9 cellular contexts compared by ENCODE assay signal in genomic region chr18:21742323-21742687, GRCh38. TPM values are rescaled to one million over a fixed set of nuclear protein-coding genes. Genes with fewer than 3 reads are reported as not detected.
DNase-seq lines count a peak whose midpoint lies in the region; ATAC-seq and TF ChIP-seq lines count a peak whose summit lies in the region.
"Had no signal": no experiment of that assay in that cellular context is flagged by ENCODE, and none has a peak within 500 bp of the region (broad histone marks: within the 10 kb centered on the region; RNA-seq: fewer than 3 reads in every experiment).

No MANE protein-coding gene starts in this region.

- peak overlapping the region; percentile 84 to 96 (median 90) for H3K4me3 Mint-ChIP-seq in IgD-negative memory B cell

- peaks cover 26 to 49% (median 38%) of the 10 kb centered on the region in 3 donors for H3K4me1 Mint-ChIP-seq in IgD-negative memory B cell

- no peaks in the 10 kb centered on the region for H3K36me3 ChIP-seq in breast epithelium
- H3K36me3 ChIP-seq in muscle layer of duodenum (ENCODE audit: control insufficient read depth in 1 of 2, insufficient read depth in 2 of 2, low read length in 2 of 2) = peaks cover 0 to 4% of the 10 kb centered on the region in 2 donors
- no peaks in the 10 kb centered on the region for H3K36me3 ChIP-seq in thyroid gland

- peak overlapping the region; percentile 81 for H3K4me3 ChIP-seq in AG09309 (ENCODE audit: control insufficient read depth, low read depth, low read length)
- peak overlapping the region; percentile 84 to 97 (median 94) for H3K4me3 ChIP-seq in breast epithelium
- peak overlapping the region; percentile 67 to 86 for H3K4me3 ChIP-seq in muscle layer of duodenum (ENCODE audit: low read depth in 1 of 2, low read length in 2 of 2)
- peak overlapping the region in 1 of 3 donors; percentile 97 for H3K4me3 ChIP-seq in thyroid gland (replicated peaks in 1 of 3)

- no peaks in the 10 kb centered on the region for H3K36me3 Mint-ChIP-seq in IgD-negative memory B cell

- peak overlapping the region in 2 of 3 donors; percentile 67 to 92 for H3K27ac Mint-ChIP-seq in IgD-negative memory B cell

- WGBS in thyroid gland, 2 donors = 59 to 64% methylated on average over 5 of the region's 5 CpGs

- H3K4me1 ChIP-seq in breast epithelium = no peaks in the 10 kb centered on the region
- H3K4me1 ChIP-seq in muscle layer of duodenum (ENCODE audit: control insufficient read depth in 1 of 2, insufficient read depth in 2 of 2, low read length in 2 of 2) = peaks cover 10 to 15% of the 10 kb centered on the region in 2 donors
- H3K4me1 ChIP-seq in thyroid gland = peaks cover 17 to 40% of the 10 kb centered on the region in 2 donors

- H3K9me3 Mint-ChIP-seq in IgD-negative memory B cell = no peaks in the 10 kb centered on the region

- no peak for TF ChIP-seq CTCF in AG09309 (IDR thresholded peaks at IDR 0.05; ENCODE audit: control insufficient read depth, insufficient read depth, low read depth, low read length, missing control alignments)
- no peak for TF ChIP-seq CTCF in breast epithelium (IDR thresholded peaks at IDR 0.05)
- TF ChIP-seq CTCF in thyroid gland (IDR thresholded peaks at IDR 0.05) = no peak

- DNase-seq in AG09309 (ENCODE audit: low read depth) = no peak
- no peak for DNase-seq in breast epithelium (ENCODE audit: low spot score in 2 of 2)
- no peak for DNase-seq in NCI-H1417 treated with DMSO at 0.1 percent for 48 hours (lab: John Stamatoyannopoulos, UW)
- DNase-seq in thyroid gland = no peak
- DNase-seq: islet precursor cell had no signal

- H3K27ac ChIP-seq in breast epithelium (no peak overlapping the region), muscle layer of duodenum (ENCODE audit: low read length) (no peak overlapping the region), thyroid gland (peak overlapping the region in 1 of 3 donors; percentile 94)

- no peaks in the 10 kb centered on the region for H3K27me3 Mint-ChIP-seq in IgD-negative memory B cell

- H3K27me3 ChIP-seq in breast epithelium (no peaks in the 10 kb centered on the region), muscle layer of duodenum (ENCODE audit: low read depth, low read length) (no peaks in the 10 kb centered on the region), thyroid gland (no peaks in the 10 kb centered on the region)

- TF ChIP-seq POLR2A in breast epithelium (IDR thresholded peaks at IDR 0.05) = no peak
- no peak for TF ChIP-seq POLR2A in thyroid gland (IDR thresholded peaks at IDR 0.05)

- ATAC-seq in HG03045 (IDR thresholded peaks at IDR 0.05; ENCODE audit: unreplicated experiment) = no peak
- ATAC-seq in HG03108 (IDR thresholded peaks at IDR 0.05; ENCODE audit: unreplicated experiment) = no peak

- H3K9me3 ChIP-seq in breast epithelium = no peaks in the 10 kb centered on the region
- H3K9me3 ChIP-seq in muscle layer of duodenum (ENCODE audit: control insufficient read depth in 1 of 2, low read length in 2 of 2) = no peaks in the 10 kb centered on the region
- H3K9me3 ChIP-seq in thyroid gland = no peaks in the 10 kb centered on the region

- intact Hi-C loops in breast epithelium (cut with DNase I; ENCODE audit: low total_unique reads) = no loop called here
- intact Hi-C loops in thyroid gland (cut with DNase I) = no loop called here

RNA-seq across cellular contexts. Expression of gene MIB1, which starts 1.7 kb away (rescaled TPM):
- polyA plus RNA-seq in IgD-negative memory B cell = 2.2 TPM
- total RNA-seq in breast epithelium (10 to 100 TPM; 35.0 to 55.2 (median 37.7) TPM), thyroid gland (10 to 100 TPM; 35.8 to 55.6 (median 45.0) TPM)

RNA-seq across cellular contexts. Expression of gene ABHD3, which starts 37.7 kb away (rescaled TPM):
- polyA plus RNA-seq in IgD-negative memory B cell = 17.7 TPM
- total RNA-seq in breast epithelium (10 to 100 TPM; 12.6 to 16.2 (median 13.1) TPM), thyroid gland (10 to 100 TPM; 17.6 to 28.2 (median 24.5) TPM)
